37 cellular contexts compared by ENCODE assay signal in the genomic region with DNA sequence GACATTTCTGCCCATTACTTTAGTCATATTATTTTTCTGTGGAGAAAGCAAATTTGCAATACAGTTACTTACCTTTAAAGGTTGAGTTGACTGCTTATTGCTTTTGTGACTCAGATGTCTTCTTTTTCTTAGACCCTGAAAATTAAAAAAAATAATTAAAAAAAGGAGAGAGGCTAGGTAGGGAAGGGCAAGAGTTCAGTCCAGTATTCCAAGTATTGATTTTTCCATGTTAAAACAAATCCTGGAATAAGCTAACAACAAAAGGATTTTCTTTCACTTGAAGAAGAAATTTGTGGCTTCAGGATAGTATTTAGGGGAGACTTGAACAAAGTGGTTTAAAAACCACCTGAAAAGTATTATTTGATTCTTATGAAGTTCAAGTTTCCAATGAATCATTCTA. TPM values are rescaled to one million over a fixed set of nuclear protein-coding genes. Genes with fewer than 3 reads are reported as not detected.
"Had no signal": no experiment of that assay in that cellular context is flagged by ENCODE, and none has a peak within 500 bp of the region (broad histone marks: within the 10 kb centered on the region; RNA-seq: fewer than 3 reads in every experiment).

No MANE protein-coding gene starts in this region.

- DNase-seq: activated effector memory CD4-positive, alpha-beta T cell treated with anti-CD3 and anti-CD28 coated beads, Interleukin-2, amount 50 U/mL, for 16 hours; activated effector memory CD4-positive, alpha-beta T cell treated with Interleukin-2 at 50 U/mL for 16 hours; activated gamma-delta T cell; activated gamma-delta T cell treated with Interleukin-2 at 50 U/mL for 16 hours; activated naive CD4-positive, alpha-beta T cell; activated naive CD4-positive, alpha-beta T cell treated with anti-CD3 and anti-CD28 coated beads for 36 hours; activated naive CD4-positive, alpha-beta T cell treated with anti-CD3 and anti-CD28 coated beads, Interleukin-2, amount 10 ng/mL, durations not matched to agents 7 days and 5 days; activated naive CD4-positive, alpha-beta T cell treated with anti-CD3 and anti-CD28 coated beads, Interleukin-2, amount 50 U/mL, for 16 hours; activated naive CD4-positive, alpha-beta T cell treated with Interleukin-2 at 50 U/mL for 16 hours; activated naive CD8-positive, alpha-beta T cell treated with anti-CD3 and anti-CD28 coated beads for 36 hours; activated naive CD8-positive, alpha-beta T cell treated with anti-CD3 and anti-CD28 coated beads, Interleukin-2, amount 10 ng/mL, durations not matched to agents 7 days and 5 days; activated naive CD8-positive, alpha-beta T cell treated with anti-CD3 and anti-CD28 coated beads, Interleukin-2, amount 50 U/mL, for 24 hours; activated T-cell treated with anti-CD3 and anti-CD28 coated beads, Interleukin-2, amount 50 U/mL, for 1 hour; activated T-cell treated with anti-CD3 and anti-CD28 coated beads, Interleukin-2, amount 50 U/mL, for 24 hours; activated T-cell treated with anti-CD3 and anti-CD28 coated beads, Interleukin-2, amount 50 U/mL, for 4 hours; activated T-cell treated with anti-CD3 and anti-CD28 coated beads, Interleukin-2, amount 50 U/mL, for 48 hours; activated T-cell treated with anti-CD3 and anti-CD28 coated beads, Interleukin-2, amount 50 U/mL, for 72 hours; adrenal gland; amniotic stem cell; amygdala; anterior cingulate cortex; aorta; body of pancreas; brain microvascular endothelial cell; caudate nucleus; central memory CD4-positive, alpha-beta T cell; cerebellar nuclear complex had no signal

- ATAC-seq: activated naive CD4-positive, alpha-beta T cell treated with anti-CD3 and anti-CD28 coated beads, Interleukin-2, amount 50 U/mL, for 72 hours; activated naive CD8-positive, alpha-beta T cell treated with anti-CD3 and anti-CD28 coated beads, Interleukin-2, amount 50 U/mL, for 24 hours; activated T-cell treated with anti-CD3 and anti-CD28 coated beads, Interleukin-2, amount 50 U/mL, for 4 hours; activated T-cell treated with anti-CD3 and anti-CD28 coated beads, Interleukin-2, amount 50 U/mL, for 72 hours; activated T-helper 17 cell treated with anti-CD3 and anti-CD28 coated beads, Interleukin-2, amount 50 U/mL, for 72 hours; body of pancreas had no signal

- H3K4me3 ChIP-seq: adrenal gland, ascending aorta, body of pancreas, breast epithelium, cardiac muscle cell had no signal

- H3K27me3 ChIP-seq: adrenal gland, ascending aorta, body of pancreas, brain microvascular endothelial cell, breast epithelium, cardiac muscle cell had no signal

- H3K36me3 ChIP-seq: adrenal gland, ascending aorta, brain microvascular endothelial cell, breast epithelium, cardiac muscle cell had no signal

- H3K27ac ChIP-seq: adrenal gland, ascending aorta, body of pancreas, brain microvascular endothelial cell, breast epithelium, cardiac muscle cell had no signal

- FAIRE-seq: astrocyte, bronchial epithelial cell had no signal

- H3K4me1 ChIP-seq: adrenal gland, ascending aorta, body of pancreas, breast epithelium had no signal

- H3K9me3 ChIP-seq: adrenal gland, ascending aorta, body of pancreas, breast epithelium had no signal

RNA-seq across cellular contexts. Expression of gene LMNTD1, which starts 49.4 kb away (rescaled TPM):
- total RNA-seq: activated naive CD4-positive, alpha-beta T cell treated with anti-CD3 and anti-CD28 coated beads for 36 hours; activated naive CD4-positive, alpha-beta T cell treated with anti-CD3 and anti-CD28 coated beads, Interleukin-2, amount 50 U/mL, for 72 hours; activated naive CD8-positive, alpha-beta T cell treated with anti-CD3 and anti-CD28 coated beads for 36 hours; activated naive CD8-positive, alpha-beta T cell treated with anti-CD3 and anti-CD28 coated beads, Interleukin-2, amount 10 ng/mL, durations not matched to agents 7 days and 5 days; activated T-cell treated with anti-CD3 and anti-CD28 coated beads, Interleukin-2, amount 50 U/mL, for 4 hours; activated T-cell treated with anti-CD3 and anti-CD28 coated beads, Interleukin-2, amount 50 U/mL, for 72 hours; activated T-helper 1 cell treated with anti-CD3 and anti-CD28 coated beads, Interleukin-12 subunit alpha, Interleukin-12 subunit beta, Interleukin-2, Interleukin-4 antibody, amounts not matched to agents 30 ng/mL and 10 ng/mL and 1 ng/mL, durations not matched to agents 14 hours and 24 hours and 36 hours; activated T-helper 17 cell treated with anti-CD3 and anti-CD28 coated beads, Interleukin-2, amount 50 U/mL, for 72 hours; activated T-helper 2 cell treated with anti-CD3 and anti-CD28 coated beads, Interferon-gamma antibody, Interleukin-2, Interleukin-4, amounts not matched to agents 10 μg/mL and 5 μg/mL and 100 μg/mL, durations not matched to agents 14 hours and 24 hours and 36 hours; aorta; ascending aorta; astrocyte; breast epithelium; bronchial epithelial cell; cardiac muscle cell; chondrocyte had no signal
- polyA plus RNA-seq: aorta, cardiac muscle cell had no signal
